9 cellular contexts compared by ENCODE assay signal in the genomic region with DNA sequence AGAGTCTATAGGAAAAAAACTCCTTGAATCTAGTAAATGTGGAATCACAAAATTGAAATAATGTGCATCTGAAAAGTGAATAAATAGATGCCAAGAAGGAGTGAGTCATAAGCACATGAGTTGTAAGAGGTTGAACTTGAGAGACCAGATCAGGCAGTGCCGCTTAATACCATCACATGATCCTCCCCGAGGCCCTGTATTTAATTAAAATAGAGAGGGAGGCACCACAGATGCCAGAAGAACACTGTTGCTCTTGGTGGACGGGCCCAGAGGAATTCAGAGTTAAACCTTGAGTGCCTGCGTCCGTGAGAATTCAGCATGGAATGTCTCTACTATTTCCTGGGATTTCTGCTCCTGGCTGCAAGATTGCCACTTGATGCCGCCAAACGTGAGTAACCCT. TPM values are rescaled to one million over a fixed set of nuclear protein-coding genes. Genes with fewer than 3 reads are reported as not detected.
A peak's percentile ranks its signal among the peaks of the same experiment; 100 is the strongest.
DNase-seq lines count a peak whose midpoint lies in the region; ATAC-seq lines count a peak whose summit lies in the region.
"Had no signal": no experiment of that assay in that cellular context is flagged by ENCODE, and none has a peak within 500 bp of the region (broad histone marks: within the 10 kb centered on the region; RNA-seq: fewer than 3 reads in every experiment).

A gene (plus strand): TSS at position 236 of the 400 bp plus-strand sequence. CDS start 83 bp downstream, at position 319.

- peaks cover 59% of the 10 kb centered on the region for H3K27me3 Mint-ChIP-seq in activated CD4-positive, alpha-beta T cell treated with anti-CD3 and anti-CD28 coated beads, Interleukin-2, amount 10 ng/mL, durations not matched to agents 7 days and 5 days

- no peak within 1 kb of the TSS for H3K4me3 Mint-ChIP-seq in activated CD4-positive, alpha-beta T cell treated with anti-CD3 and anti-CD28 coated beads, Interleukin-2, amount 10 ng/mL, durations not matched to agents 7 days and 5 days

- POLR2A ChIA-PET in activated CD4-positive, alpha-beta T cell treated with anti-CD3 and anti-CD28 coated beads, Interleukin-2, amount 10 ng/mL, durations not matched to agents 7 days and 5 days (lab: Charles Lee) = no interaction called here

- CTCF ChIA-PET in activated CD4-positive, alpha-beta T cell treated with anti-CD3 and anti-CD28 coated beads, Interleukin-2, amount 10 ng/mL, durations not matched to agents 7 days and 5 days (lab: Charles Lee) = no interaction called here

- in situ Hi-C loops in T47D (cut with HindIII; ENCODE audit: low pct_unique_long_range_greater_than_20kb, low sequenced_read_pairs) = no loop called here

- DNase-seq in HK-2 (ENCODE audit: unreplicated experiment) (peak; percentile 7), T47D (ENCODE audit: low read depth in 1 of 2, low spot score in 1 of 2) (peak; percentile 63 to 77), kidney tubule cell (ENCODE audit: low spot score) (peak; percentile 68), stromal cell of bone marrow (ENCODE audit: low read depth) (peak; percentile 95), NCI-H524 (lab: John Stamatoyannopoulos, UW) (no peak)
- DNase-seq in activated CD4-positive, alpha-beta T cell treated with anti-CD3 and anti-CD28 coated beads, Interleukin-2, amount 10 ng/mL, durations not matched to agents 7 days and 5 days = no peak
- DNase-seq in activated T-cell treated with anti-CD3 and anti-CD28 coated beads, Interleukin-2, amount 50 U/mL, for 1 hour = no peak
- DNase-seq: activated CD4-positive, alpha-beta T cell treated with anti-CD3 and anti-CD28 coated beads, Interleukin-2, amount 50 U/mL, for 48 hours had no signal

- ATAC-seq in GM19467 (IDR thresholded peaks at IDR 0.05; ENCODE audit: unreplicated experiment) = no peak

- peaks cover 3% of the 10 kb centered on the region for H3K4me1 Mint-ChIP-seq in activated CD4-positive, alpha-beta T cell treated with anti-CD3 and anti-CD28 coated beads, Interleukin-2, amount 10 ng/mL, durations not matched to agents 7 days and 5 days

- no peaks in the 10 kb centered on the region for H3K36me3 Mint-ChIP-seq in activated CD4-positive, alpha-beta T cell treated with anti-CD3 and anti-CD28 coated beads, Interleukin-2, amount 10 ng/mL, durations not matched to agents 7 days and 5 days (ENCODE audit: low read depth)

- no peaks in the 10 kb centered on the region for H3K9me3 Mint-ChIP-seq in activated CD4-positive, alpha-beta T cell treated with anti-CD3 and anti-CD28 coated beads, Interleukin-2, amount 10 ng/mL, durations not matched to agents 7 days and 5 days

- H3K27ac Mint-ChIP-seq in activated CD4-positive, alpha-beta T cell treated with anti-CD3 and anti-CD28 coated beads, Interleukin-2, amount 10 ng/mL, durations not matched to agents 7 days and 5 days = no peak within 1 kb of the TSS

RNA-seq across cellular contexts. Expression of the gene that starts here (rescaled TPM):
- not detected for total RNA-seq in activated CD4-positive, alpha-beta T cell treated with anti-CD3 and anti-CD28 coated beads, Interleukin-2, amount 10 ng/mL, durations not matched to agents 7 days and 5 days

Comparison
In these comparisons a context has a peak if more than half of its experiments do, and no peak if none do; other contexts are left out.
1. DNase-seq: peak in HK-2 (single experiment), T47D (2 of 2), kidney tubule cell (single experiment) and stromal cell of bone marrow (single experiment); none in activated CD4-positive, alpha-beta T cell treated with anti-CD3 and anti-CD28 coated beads, Interleukin-2, amount 10 ng/mL, durations not matched to agents 7 days and 5 days (single experiment), activated T-cell treated with anti-CD3 and anti-CD28 coated beads, Interleukin-2, amount 50 U/mL, for 1 hour (single experiment) and NCI-H524 (0 of 2).